Comparison of ENCODE assay signal across 24 cellular contexts in the genomic region with DNA sequence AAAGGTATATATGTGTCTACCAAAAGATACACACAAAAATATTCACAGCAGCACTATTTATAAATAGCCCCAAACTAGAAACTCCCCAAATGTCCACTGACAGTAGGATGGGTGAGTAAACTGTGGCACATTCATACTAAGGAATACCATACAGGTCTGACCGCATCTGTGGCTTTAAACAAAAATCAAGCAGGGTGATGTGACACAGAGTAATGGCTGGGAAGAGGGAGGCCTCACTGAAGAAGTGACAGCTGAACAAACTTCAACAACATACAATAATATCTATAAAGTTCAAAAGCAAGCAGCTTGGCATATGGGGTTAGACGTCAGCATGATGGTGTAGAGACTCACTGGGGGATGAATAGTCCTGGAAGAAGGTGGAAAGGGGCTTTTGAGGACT.
A peak's percentile ranks its signal among the peaks of the same experiment; 100 is the strongest.
DNase-seq lines count a peak whose midpoint lies in the region; TF ChIP-seq lines count a peak whose summit lies in the region.
"Had no signal": no experiment of that assay in that cellular context is flagged by ENCODE, and none has a peak within 500 bp of the region (broad histone marks: within the 10 kb centered on the region; RNA-seq: fewer than 3 reads in every experiment).

No MANE protein-coding gene starts in this region.

- no peak for TF ChIP-seq CTCF in esophagus squamous epithelium (IDR thresholded peaks at IDR 0.05)
- TF ChIP-seq CTCF in transverse colon (IDR thresholded peaks at IDR 0.05): no peak
- no peak for TF ChIP-seq CTCF in GM20000 (IDR thresholded peaks at IDR 0.05; ENCODE audit: extremely low read depth, missing control alignments)

- no peaks in the 10 kb centered on the region for H3K36me3 ChIP-seq in esophagus squamous epithelium
- H3K36me3 ChIP-seq in rectal smooth muscle tissue (ENCODE audit: control insufficient read depth, insufficient read depth, low read length): no peaks in the 10 kb centered on the region
- no peaks in the 10 kb centered on the region for H3K36me3 ChIP-seq in transverse colon
- H3K36me3 ChIP-seq: MG63 had no signal

- in situ Hi-C loops in transverse colon (cut with MboI; ENCODE audit: low pct_ligation_motif_present in 1 of 4, low pct_unique_long_range_greater_than_20kb in 1 of 4, low sequenced_read_pairs in 3 of 4): no loop called here

- no peaks in the 10 kb centered on the region for H3K9me3 ChIP-seq in esophagus squamous epithelium
- H3K9me3 ChIP-seq in transverse colon: no peaks in the 10 kb centered on the region
- H3K9me3 ChIP-seq: left lung, MG63 had no signal

- DNase-seq in DMS53 (lab: John Stamatoyannopoulos, UW): peak; percentile 14
- DNase-seq in DMS53 treated with DMSO at 0.1 percent for 48 hours (lab: John Stamatoyannopoulos, UW; ENCODE audit: unreplicated experiment): no peak
- DNase-seq in esophagus squamous epithelium (lab: John Stamatoyannopoulos, UW): no peak
- DNase-seq in transverse colon: no peak
- no peak for DNase-seq in NK-92 (lab: John Stamatoyannopoulos, UW; ENCODE audit: unreplicated experiment)
- DNase-seq in medulla oblongata (ENCODE audit: extremely low spot score): no peak
- DNase-seq in GM20000 (ENCODE audit: low spot score): no peak
- DNase-seq: activated CD4-positive, alpha-beta T cell treated with anti-CD3 and anti-CD28 coated beads, Interleukin-2, amount 50 U/mL, for 48 hours; activated CD8-positive, alpha-beta memory T cell treated with anti-CD3 and anti-CD28 coated beads, Interleukin-2, amount 50 U/mL, for 48 hours; activated naive CD8-positive, alpha-beta T cell treated with anti-CD3 and anti-CD28 coated beads, Interleukin-2, amount 10 ng/mL, durations not matched to agents 7 days and 5 days; CD4-positive, alpha-beta T cell; DMS 273 treated with DMSO at 0.1 percent for 48 hours; HCEC 1CT; left lung; MG63; NCI-H1436; NCI-H2107; NCI-H526; retina; stimulated activated CD4-positive, alpha-beta T cell treated with anti-CD3 and anti-CD28 coated beads, Interleukin-15, amount 100 ng/mL, for 24 hours; T1000 had no signal

- TF ChIP-seq EP300 in transverse colon (IDR thresholded peaks at IDR 0.05; ENCODE audit: low read depth): no peak

- H3K9ac ChIP-seq in rectal smooth muscle tissue (ENCODE audit: low read length): no peak overlapping the region

- H3K4me3 ChIP-seq in esophagus squamous epithelium: no peak overlapping the region
- no peak overlapping the region for H3K4me3 ChIP-seq in rectal smooth muscle tissue (ENCODE audit: low read length)
- no peak overlapping the region for H3K4me3 ChIP-seq in transverse colon
- H3K4me3 ChIP-seq: left lung, MG63 had no signal

- H3K27me3 ChIP-seq in esophagus squamous epithelium: no peaks in the 10 kb centered on the region
- no peaks in the 10 kb centered on the region for H3K27me3 ChIP-seq in rectal smooth muscle tissue (ENCODE audit: control insufficient read depth, insufficient read depth, low read length)
- H3K27me3 ChIP-seq in transverse colon: no peaks in the 10 kb centered on the region
- H3K27me3 ChIP-seq: left lung, MG63 had no signal

- peak overlapping the region; percentile 78 to 93 (median 90) for H3K27ac ChIP-seq in esophagus squamous epithelium
- H3K27ac ChIP-seq in rectal smooth muscle tissue (ENCODE audit: low read depth, low read length): peak overlapping the region; percentile 69
- peak overlapping the region; percentile 70 to 87 (median 82) for H3K27ac ChIP-seq in transverse colon
- H3K27ac ChIP-seq: 22Rv1, RWPE1 had no signal

- peaks cover 0 to 57% (median 35%) of the 10 kb centered on the region in 3 donors for H3K4me1 ChIP-seq in esophagus squamous epithelium
- peaks cover 13% of the 10 kb centered on the region for H3K4me1 ChIP-seq in rectal smooth muscle tissue (ENCODE audit: control insufficient read depth, insufficient read depth, low read length)
- H3K4me1 ChIP-seq in transverse colon: peaks cover 6 to 53% (median 25%) of the 10 kb centered on the region in 4 donors
- H3K4me1 ChIP-seq: left lung had no signal

- intact Hi-C loops in esophagus squamous epithelium (cut with DNase I): no loop called here
- intact Hi-C loops in transverse colon (cut with DNase I; ENCODE audit: low total_unique reads): no loop called here

- WGBS in esophagus squamous epithelium, 2 donors: 83 to 90% methylated on average over 2 of the region's 2 CpGs
- WGBS in transverse colon (ENCODE audit: low coverage in 1 of 2), 2 donors: 79 to 91% methylated on average over 2 of the region's 2 CpGs

- TF ChIP-seq POLR2A in esophagus squamous epithelium (IDR thresholded peaks at IDR 0.05) (no peak), transverse colon (IDR thresholded peaks at IDR 0.05) (no peak)
